In genomic region chrX:19382500-19383145, GRCh38 we compare ENCODE assay signal across 10 cellular contexts. TPM values are rescaled to one million over a fixed set of nuclear protein-coding genes. Genes with fewer than 3 reads are reported as not detected.
A peak's percentile ranks its signal among the peaks of the same experiment; 100 is the strongest.
DNase-seq lines count a peak whose midpoint lies in the region; ATAC-seq, FAIRE-seq and TF ChIP-seq lines count a peak whose summit lies in the region.
"Had no signal": no experiment of that assay in that cellular context is flagged by ENCODE, and none has a peak within 500 bp of the region (broad histone marks: within the 10 kb centered on the region; RNA-seq: fewer than 3 reads in every experiment).

No MANE protein-coding gene starts in this region.

- no peak overlapping the region for H3K4me3 ChIP-seq in adipocyte (ENCODE audit: low read length)

- H3K4me1 ChIP-seq in adipocyte (ENCODE audit: control insufficient read depth, insufficient read depth, low read length) = no peaks in the 10 kb centered on the region

- ATAC-seq in SK-N-SH treated with all-trans-retinoic acid at 6 μM for 48 hours = peak; percentile 77

- H3K27me3 ChIP-seq in adipocyte (replicated peaks; ENCODE audit: control insufficient read depth, insufficient read depth, low read length) = peaks cover 34% of the 10 kb centered on the region

- H3K4me3 Mint-ChIP-seq in immature natural killer cell = no peak overlapping the region

- FAIRE-seq in HTR-8/SVneo (lab: Jason Lieb, UNC) = no peak
- FAIRE-seq: A204.1, colon had no signal

- no peak overlapping the region for H3K9ac ChIP-seq in adipocyte (ENCODE audit: low read length)

- H3K27me3 Mint-ChIP-seq in immature natural killer cell (ENCODE audit: low read depth in 3 of 3) = peaks cover 3 to 8% (median 4%) of the 10 kb centered on the region in 3 donors

- peaks cover 12% of the 10 kb centered on the region for H3K9me3 ChIP-seq in adipocyte (ENCODE audit: control insufficient read depth, low read length)

- H3K4me1 Mint-ChIP-seq in immature natural killer cell = no peaks in the 10 kb centered on the region

- H3K36me3 ChIP-seq in adipocyte (ENCODE audit: control insufficient read depth, insufficient read depth, low read length, severe bottlenecking) = no peaks in the 10 kb centered on the region

- no peaks in the 10 kb centered on the region for H3K36me3 Mint-ChIP-seq in immature natural killer cell

- peaks cover 0 to 4% (median 0%) of the 10 kb centered on the region in 6 donors for H3K9me3 Mint-ChIP-seq in immature natural killer cell

- peak; percentile 68 for DNase-seq in DMS 273 (lab: John Stamatoyannopoulos, UW; ENCODE audit: unreplicated experiment)
- DNase-seq in DMS 273 treated with DMSO at 0.1 percent for 48 hours (lab: John Stamatoyannopoulos, UW) = no peak
- DNase-seq in HTR-8/SVneo (ENCODE audit: insufficient read length, low spot score) = peak; percentile 35
- peak; percentile 46 for DNase-seq in adipocyte (ENCODE audit: low read depth)
- peak; percentile 19 to 22 (median 22) for DNase-seq in immature natural killer cell
- peak; percentile 54 for DNase-seq in stimulated activated CD4-positive, alpha-beta T cell treated with anti-CD3 and anti-CD28 coated beads, Interleukin-4, amount 100 ng/mL, for 1 hour
- DNase-seq in mesenteric fat pad (ENCODE audit: low spot score) = no peak

- H3K27ac Mint-ChIP-seq in immature natural killer cell = no peak overlapping the region

TF ChIP-seq in SK-N-SH treated with all-trans-retinoic acid at 6 μM for 48 hours, 23 proteins besides CTCF, POLR2A, EP300 and RAD21:
- TF ChIP-seq POU6F1 (CRISPR knock-in tag; IDR thresholded peaks at IDR 0.05; ENCODE audit: borderline replicate concordance, low read depth) (no peak), ISL1 (CRISPR knock-in tag; IDR thresholded peaks at IDR 0.05) (no peak), CSDC2 (CRISPR knock-in tag; IDR thresholded peaks at IDR 0.05) (no peak), ZFP3 (CRISPR knock-in tag; IDR thresholded peaks at IDR 0.05) (no peak), SNAI2 (CRISPR knock-in tag; IDR thresholded peaks at IDR 0.05) (no peak), RARB (CRISPR knock-in tag; IDR thresholded peaks at IDR 0.05) (no peak), GLIS3 (CRISPR knock-in tag; IDR thresholded peaks at IDR 0.05) (no peak), PATZ1 (CRISPR knock-in tag; IDR thresholded peaks at IDR 0.05; ENCODE audit: borderline replicate concordance) (no peak), BACH2 (CRISPR knock-in tag; IDR thresholded peaks at IDR 0.05; ENCODE audit: borderline replicate concordance) (no peak), ZC3H10 (CRISPR knock-in tag; IDR thresholded peaks at IDR 0.05) (no peak), OSR1 (CRISPR knock-in tag; IDR thresholded peaks at IDR 0.05) (no peak), ESRRG (CRISPR knock-in tag; IDR thresholded peaks at IDR 0.05) (no peak), CREB5 (CRISPR knock-in tag; IDR thresholded peaks at IDR 0.05; ENCODE audit: low read depth) (no peak)

RNA-seq across cellular contexts. Expression of gene PDHA1, which starts 38.9 kb away (rescaled TPM):
- polyA plus RNA-seq in immature natural killer cell = 100 to 1,000 TPM in 2 of 3 donors, 10 to 100 TPM in 1; 66.6 to 117 (median 102) TPM
- 177 TPM for total RNA-seq in mesenteric fat pad

Comparison
In these comparisons a context has a peak if more than half of its experiments do, and no peak if none do; other contexts are left out.
1. DNase-seq: peak in DMS 273 (single experiment), HTR-8/SVneo (single experiment), adipocyte (single experiment), immature natural killer cell (3 of 3) and stimulated activated CD4-positive, alpha-beta T cell treated with anti-CD3 and anti-CD28 coated beads, Interleukin-4, amount 100 ng/mL, for 1 hour (single experiment); none in DMS 273 treated with DMSO at 0.1 percent for 48 hours (single experiment) and mesenteric fat pad (single experiment).